Comparison of ENCODE assay signal across 8 cellular contexts in genomic region chr12:20601668-20602280, GRCh38.
DNase-seq lines count a peak whose midpoint lies in the region; TF ChIP-seq lines count a peak whose summit lies in the region.

No MANE protein-coding gene starts in this region.

- H3K4me3 ChIP-seq in retinal pigment epithelial cell (ENCODE audit: low read length): no peak overlapping the region

- TF ChIP-seq CTCF in retinal pigment epithelial cell (conservative IDR thresholded peaks at IDR 0.05; ENCODE audit: low read depth, low read length): peak; percentile 52

- DNase-seq in SIG-M5 treated with dmso at 0.1 percent for 504 hours (lab: John Stamatoyannopoulos, UW; ENCODE audit: unreplicated experiment): peak; percentile 37
- no peak for DNase-seq in SIG-M5 (lab: John Stamatoyannopoulos, UW)
- DNase-seq in RPMI8226: peak; percentile 38
- DNase-seq in foreskin melanocyte: peak; percentile 47
- DNase-seq in retinal pigment epithelial cell (ENCODE audit: low read depth): no peak
- no peak for DNase-seq in NCI-H226
- no peak for DNase-seq in T-helper 2 cell
- no peak for DNase-seq in SKM-1 treated with dmso at 0.1 percent for 144 hours (lab: John Stamatoyannopoulos, UW; ENCODE audit: unreplicated experiment)

Comparison
In these comparisons a context has a peak if more than half of its experiments do, and no peak if none do; other contexts are left out.
1. DNase-seq: peak in SIG-M5 treated with dmso at 0.1 percent for 504 hours (single experiment), RPMI8226 (single experiment) and foreskin melanocyte (single experiment); none in SIG-M5 (single experiment), retinal pigment epithelial cell (single experiment), NCI-H226 (single experiment), T-helper 2 cell (0 of 5) and SKM-1 treated with dmso at 0.1 percent for 144 hours (single experiment).